In genomic region chr7:5613607-5614006, GRCh38 we compare ENCODE assay signal across 24 cellular contexts.
"Had no signal": no experiment of that assay in that cellular context is flagged by ENCODE, and none has a peak within 500 bp of the region (broad histone marks: within the 10 kb centered on the region; RNA-seq: fewer than 3 reads in every experiment).

No MANE protein-coding gene starts in this region.

- H3K4me3 ChIP-seq: adrenal gland, breast epithelium, esophagus squamous epithelium, left ventricle myocardium inferior, prostate gland, right atrium auricular region, upper lobe of left lung had no signal

- ATAC-seq: activated CD4-positive, alpha-beta T cell treated with anti-CD3 and anti-CD28 coated beads for 36 hours; activated naive CD4-positive, alpha-beta T cell treated with anti-CD3 and anti-CD28 coated beads, Interleukin-2, amount 50 U/mL, for 72 hours had no signal

- H3K9me3 Mint-ChIP-seq: activated naive CD4-positive, alpha-beta T cell treated with anti-CD3 and anti-CD28 coated beads, Interleukin-2, amount 50 U/mL, for 72 hours; activated T-helper 1 cell treated with anti-CD3 and anti-CD28 coated beads, Interleukin-12 subunit alpha, Interleukin-12 subunit beta, Interleukin-2, Interleukin-4 antibody, amounts not matched to agents 30 ng/mL and 10 ng/mL and 1 ng/mL, durations not matched to agents 14 hours and 24 hours and 36 hours; immature natural killer cell; natural killer cell treated with Interleukin-12 subunit alpha and Interleukin-12 subunit beta and Interleukin-15 and Interleukin-18, amount 100 ng/mL, for 72 hours; stimulated activated naive CD8-positive, alpha-beta T cell treated with anti-CD3 and anti-CD28 coated beads, Interleukin-15, Interleukin-2, amounts not matched to agents 100 ng/mL and 50 ng/mL, for 24 hours; T-helper 1 cell treated with Interleukin-12 subunit alpha and Interleukin-12 subunit beta and Interleukin-4 antibody, amounts not matched to agents 30 μg/mL and 1 μg/mL, for 36 hours had no signal

- H3K4me1 ChIP-seq: adrenal gland, breast epithelium, prostate gland, right atrium auricular region had no signal

- H3K27me3 Mint-ChIP-seq: activated CD4-positive, alpha-beta T cell treated with anti-CD3 and anti-CD28 coated beads for 36 hours; natural killer cell treated with Interleukin-12 subunit alpha and Interleukin-12 subunit beta and Interleukin-15 and Interleukin-18, amount 100 ng/mL, for 72 hours; stimulated activated naive CD8-positive, alpha-beta T cell treated with anti-CD3 and anti-CD28 coated beads, Interleukin-15, Interleukin-2, amounts not matched to agents 100 ng/mL and 50 ng/mL, for 24 hours had no signal

- H3K36me3 Mint-ChIP-seq: activated naive CD4-positive, alpha-beta T cell treated with anti-CD3 and anti-CD28 coated beads, Interleukin-2, amount 50 U/mL, for 72 hours; immature natural killer cell; natural killer cell treated with Interleukin-12 subunit alpha and Interleukin-12 subunit beta and Interleukin-15 and Interleukin-18, amount 100 ng/mL, for 72 hours had no signal

- H3K9me3 ChIP-seq: adrenal gland, breast epithelium, esophagus squamous epithelium, left ventricle myocardium inferior, prostate gland, right atrium auricular region, upper lobe of left lung had no signal

- H3K36me3 ChIP-seq: adrenal gland, breast epithelium, esophagus squamous epithelium, left ventricle myocardium inferior, prostate gland, right atrium auricular region had no signal

- FAIRE-seq: astrocyte had no signal

- H3K27ac Mint-ChIP-seq: activated CD4-positive, alpha-beta T cell treated with anti-CD3 and anti-CD28 coated beads for 36 hours; activated T-helper 1 cell treated with anti-CD3 and anti-CD28 coated beads, Interleukin-12 subunit alpha, Interleukin-12 subunit beta, Interleukin-2, Interleukin-4 antibody, amounts not matched to agents 30 ng/mL and 10 ng/mL and 1 ng/mL, durations not matched to agents 14 hours and 24 hours and 36 hours; immature natural killer cell; stimulated activated naive CD8-positive, alpha-beta T cell treated with anti-CD3 and anti-CD28 coated beads, Interleukin-15, Interleukin-2, amounts not matched to agents 100 ng/mL and 50 ng/mL, for 24 hours; T-helper 1 cell treated with Interleukin-12 subunit alpha and Interleukin-12 subunit beta and Interleukin-4 antibody, amounts not matched to agents 30 μg/mL and 1 μg/mL, for 36 hours had no signal

- H3K27ac ChIP-seq: adrenal gland, breast epithelium, esophagus squamous epithelium, left ventricle myocardium inferior, prostate gland, right atrium auricular region, upper lobe of left lung, WERI-Rb-1 had no signal

- DNase-seq: activated CD4-positive, alpha-beta T cell treated with anti-CD3 and anti-CD28 coated beads for 36 hours; activated CD4-positive, alpha-beta T cell treated with anti-CD3 and anti-CD28 coated beads, Interleukin-2, amount 50 U/mL, for 48 hours; activated gamma-delta T cell treated with Interleukin-2 at 50 U/mL for 16 hours; cerebellar nuclear complex; effector CD8-positive, alpha-beta T cell; esophagus squamous epithelium; immature natural killer cell; kidney glomerular epithelial cell; left ventricle myocardium inferior; stimulated activated CD4-positive, alpha-beta T cell treated with anti-CD3 and anti-CD28 coated beads, Interleukin-12 subunit alpha, Interleukin-12 subunit beta, amount 100 ng/mL, for 4 hours; stimulated activated CD4-positive, alpha-beta T cell treated with anti-CD3 and anti-CD28 coated beads, Interleukin-1b, Interleukin-23, amount 100 ng/mL, for 48 hours; stimulated activated CD8-positive, alpha-beta memory T cell treated with anti-CD3 and anti-CD28 coated beads, Interleukin-4, amount 100 ng/mL, for 48 hours; WERI-Rb-1 had no signal

- H3K4me3 Mint-ChIP-seq: activated CD4-positive, alpha-beta T cell treated with anti-CD3 and anti-CD28 coated beads for 36 hours; activated T-helper 1 cell treated with anti-CD3 and anti-CD28 coated beads, Interleukin-12 subunit alpha, Interleukin-12 subunit beta, Interleukin-2, Interleukin-4 antibody, amounts not matched to agents 30 ng/mL and 10 ng/mL and 1 ng/mL, durations not matched to agents 14 hours and 24 hours and 36 hours; immature natural killer cell; natural killer cell treated with Interleukin-12 subunit alpha and Interleukin-12 subunit beta and Interleukin-15 and Interleukin-18, amount 100 ng/mL, for 72 hours; stimulated activated naive CD8-positive, alpha-beta T cell treated with anti-CD3 and anti-CD28 coated beads, Interleukin-15, Interleukin-2, amounts not matched to agents 100 ng/mL and 50 ng/mL, for 24 hours; T-helper 1 cell treated with Interleukin-12 subunit alpha and Interleukin-12 subunit beta and Interleukin-4 antibody, amounts not matched to agents 30 μg/mL and 1 μg/mL, for 36 hours had no signal

- H3K4me1 Mint-ChIP-seq: activated CD4-positive, alpha-beta T cell treated with anti-CD3 and anti-CD28 coated beads for 36 hours had no signal

- H3K27me3 ChIP-seq: adrenal gland, breast epithelium, esophagus squamous epithelium, right atrium auricular region, upper lobe of left lung had no signal
